Comparison of ENCODE assay signal across 8 cellular contexts in genomic region chr14:103871596-103872480, GRCh38. TPM values are rescaled to one million over a fixed set of nuclear protein-coding genes. Genes with fewer than 3 reads are reported as not detected.
DNase-seq lines count a peak whose midpoint lies in the region; ATAC-seq and TF ChIP-seq lines count a peak whose summit lies in the region.

No MANE protein-coding gene starts in this region.

- ATAC-seq in HG02610 (IDR thresholded peaks at IDR 0.05; ENCODE audit: unreplicated experiment) (peak; percentile 62), right lobe of liver (peak; percentile 93 to 98 (median 96)), HG03565 (IDR thresholded peaks at IDR 0.05; ENCODE audit: unreplicated experiment) (no peak), GM21367 (IDR thresholded peaks at IDR 0.05; ENCODE audit: unreplicated experiment) (no peak)

- no peak for TF ChIP-seq CTCF in astrocyte of the spinal cord (IDR thresholded peaks at IDR 0.05; ENCODE audit: low read depth, low read length)
- no peak for TF ChIP-seq CTCF in right lobe of liver (IDR thresholded peaks at IDR 0.05)

- peak overlapping the region; percentile 87 for H3K27ac Mint-ChIP-seq in T-helper 2 cell treated with Interferon-gamma antibody and Interleukin-4, amounts not matched to agents 5 μg/mL and 100 μg/mL, for 36 hours

- peaks cover 10% of the 10 kb centered on the region for H3K4me1 Mint-ChIP-seq in T-helper 2 cell treated with Interferon-gamma antibody and Interleukin-4, amounts not matched to agents 5 μg/mL and 100 μg/mL, for 36 hours (ENCODE audit: low read depth)

- H3K36me3 Mint-ChIP-seq in T-helper 2 cell treated with Interferon-gamma antibody and Interleukin-4, amounts not matched to agents 5 μg/mL and 100 μg/mL, for 36 hours (ENCODE audit: low read depth), result no peaks in the 10 kb centered on the region

- H3K36me3 ChIP-seq in right lobe of liver, result no peaks in the 10 kb centered on the region

- H3K27ac ChIP-seq in right lobe of liver, result peak overlapping the region; percentile 41 to 76 (median 48)

- H3K4me1 ChIP-seq in right lobe of liver, result peaks cover 0 to 12% (median 6%) of the 10 kb centered on the region in 4 donors

- no peaks in the 10 kb centered on the region for H3K9me3 ChIP-seq in right lobe of liver

- H3K4me3 Mint-ChIP-seq in T-helper 2 cell treated with Interferon-gamma antibody and Interleukin-4, amounts not matched to agents 5 μg/mL and 100 μg/mL, for 36 hours, result peak overlapping the region; percentile 83

- 4% methylated on average over 9 of the region's 53 CpGs for WGBS in right lobe of liver (ENCODE audit: insufficient coverage, low coverage, low lambda C conversion rate, missing lambda C conversion rate)

- H3K4me3 ChIP-seq in astrocyte of the spinal cord (ENCODE audit: low read depth, low read length), result peak overlapping the region; percentile 12
- H3K4me3 ChIP-seq in right lobe of liver, result peak overlapping the region; percentile 52 to 64 (median 62)

- TF ChIP-seq POLR2A in right lobe of liver (IDR thresholded peaks at IDR 0.05), result peak; percentile 79

- intact Hi-C loops in right lobe of liver (cut with DNase I), result no loop called here

- no peaks in the 10 kb centered on the region for H3K9me3 Mint-ChIP-seq in T-helper 2 cell treated with Interferon-gamma antibody and Interleukin-4, amounts not matched to agents 5 μg/mL and 100 μg/mL, for 36 hours

- H3K27me3 Mint-ChIP-seq in T-helper 2 cell treated with Interferon-gamma antibody and Interleukin-4, amounts not matched to agents 5 μg/mL and 100 μg/mL, for 36 hours (ENCODE audit: low read depth), result no peaks in the 10 kb centered on the region

- in situ Hi-C loops in astrocyte of the spinal cord (cut with HindIII; ENCODE audit: low sequenced_read_pairs), result no loop called here

- DNase-seq in COLO668 (lab: John Stamatoyannopoulos, UW; ENCODE audit: unreplicated experiment), result peak; percentile 62
- DNase-seq in T-helper 2 cell treated with Interferon-gamma antibody and Interleukin-4, amounts not matched to agents 5 μg/mL and 100 μg/mL, for 36 hours (ENCODE audit: low spot score), result peak; percentile 79
- DNase-seq in astrocyte of the spinal cord (ENCODE audit: low read depth, low spot score), result no peak
- peak; percentile 85 to 93 (median 91) for DNase-seq in right lobe of liver
- peak; percentile 70 to 73 for DNase-seq in stimulated activated CD8-positive, alpha-beta memory T cell treated with anti-CD3 and anti-CD28 coated beads, Interleukin-15, amount 100 ng/mL, for 48 hours (ENCODE audit: low read depth in 2 of 2)

- H3K27me3 ChIP-seq in right lobe of liver, result no peaks in the 10 kb centered on the region

RNA-seq across cellular contexts. Expression of gene PPP1R13B, which starts 24.5 kb away (rescaled TPM):
- 10 to 100 TPM in 5 of 6 experiments, 1 to 10 TPM in 1; 9.2 to 22.4 (median 13.9) TPM for total RNA-seq in right lobe of liver

RNA-seq across cellular contexts. Expression of gene TDRD9, which starts 56.4 kb away (rescaled TPM):
- under 1 TPM in 5 of 6 experiments, not detected in 1; 0.31 to 0.86 (median 0.43) TPM for total RNA-seq in right lobe of liver

Comparison
In these comparisons a context has a peak if more than half of its experiments do, and no peak if none do; other contexts are left out.
1. ATAC-seq: peak in HG02610 (single experiment) and right lobe of liver (4 of 4); none in HG03565 (single experiment) and GM21367 (single experiment).